In genomic region chr7:1975581-1975980, GRCh38 we compare ENCODE assay signal across 14 cellular contexts.
"Had no signal": no experiment of that assay in that cellular context is flagged by ENCODE, and none has a peak within 500 bp of the region (broad histone marks: within the 10 kb centered on the region; RNA-seq: fewer than 3 reads in every experiment).

No MANE protein-coding gene starts in this region.

- H3K4me1 ChIP-seq: prostate gland, SJCRH30, tibial nerve had no signal

- H3K4me3 ChIP-seq: prostate gland, SJCRH30, tibial nerve had no signal

- H3K9me3 ChIP-seq: prostate gland, SJCRH30 had no signal

- DNase-seq: activated CD4-positive, alpha-beta T cell treated with anti-CD3 and anti-CD28 coated beads, Interleukin-2, amount 10 ng/mL, durations not matched to agents 7 days and 5 days; activated CD8-positive, alpha-beta memory T cell treated with anti-CD3 and anti-CD28 coated beads, Interleukin-2, amount 50 U/mL, for 4 hours; activated T-cell treated with anti-CD3 and anti-CD28 coated beads, Interleukin-2, amount 50 U/mL, for 4 hours; effector memory CD8-positive, alpha-beta T cell; hippocampal formation; mesendoderm; SJCRH30 had no signal

- H3K27me3 ChIP-seq: SJCRH30, tibial nerve had no signal

- H3K27ac Mint-ChIP-seq: activated naive CD4-positive, alpha-beta T cell treated with anti-CD3 and anti-CD28 coated beads, Interleukin-2, amount 50 U/mL, for 24 hours; effector memory CD8-positive, alpha-beta T cell; natural killer cell treated with Interleukin-12 subunit alpha and Interleukin-12 subunit beta and Interleukin-15 and Interleukin-18, amount 100 ng/mL, for 72 hours; stimulated activated naive CD8-positive, alpha-beta T cell treated with anti-CD3 and anti-CD28 coated beads, Interleukin-15, Interleukin-2, amounts not matched to agents 100 ng/mL and 50 ng/mL, for 24 hours; T-helper 1 cell treated with Interleukin-12 subunit alpha and Interleukin-12 subunit beta and Interleukin-4 antibody, amounts not matched to agents 30 μg/mL and 1 μg/mL, for 36 hours had no signal

- H3K4me3 Mint-ChIP-seq: activated CD4-positive, alpha-beta T cell treated with anti-CD3 and anti-CD28 coated beads, Interleukin-2, amount 10 ng/mL, durations not matched to agents 7 days and 5 days; activated naive CD4-positive, alpha-beta T cell treated with anti-CD3 and anti-CD28 coated beads, Interleukin-2, amount 50 U/mL, for 24 hours; activated T-cell treated with anti-CD3 and anti-CD28 coated beads, Interleukin-2, amount 50 U/mL, for 4 hours; effector memory CD8-positive, alpha-beta T cell; natural killer cell treated with Interleukin-12 subunit alpha and Interleukin-12 subunit beta and Interleukin-15 and Interleukin-18, amount 100 ng/mL, for 72 hours; stimulated activated naive CD8-positive, alpha-beta T cell treated with anti-CD3 and anti-CD28 coated beads, Interleukin-15, Interleukin-2, amounts not matched to agents 100 ng/mL and 50 ng/mL, for 24 hours; T-helper 1 cell treated with Interleukin-12 subunit alpha and Interleukin-12 subunit beta and Interleukin-4 antibody, amounts not matched to agents 30 μg/mL and 1 μg/mL, for 36 hours had no signal

- ATAC-seq: activated T-cell treated with anti-CD3 and anti-CD28 coated beads, Interleukin-2, amount 50 U/mL, for 4 hours; effector memory CD8-positive, alpha-beta T cell; natural killer cell treated with Interleukin-12 subunit alpha and Interleukin-12 subunit beta and Interleukin-15 and Interleukin-18, amount 100 ng/mL, for 72 hours had no signal

- H3K27me3 Mint-ChIP-seq: activated CD4-positive, alpha-beta T cell treated with anti-CD3 and anti-CD28 coated beads, Interleukin-2, amount 10 ng/mL, durations not matched to agents 7 days and 5 days; activated naive CD4-positive, alpha-beta T cell treated with anti-CD3 and anti-CD28 coated beads, Interleukin-2, amount 50 U/mL, for 24 hours; effector memory CD8-positive, alpha-beta T cell; stimulated activated naive CD8-positive, alpha-beta T cell treated with anti-CD3 and anti-CD28 coated beads, Interleukin-15, Interleukin-2, amounts not matched to agents 100 ng/mL and 50 ng/mL, for 24 hours had no signal

- FAIRE-seq: islet of Langerhans had no signal

- H3K27ac ChIP-seq: prostate gland, SJCRH30, tibial nerve had no signal

- H3K9me3 Mint-ChIP-seq: activated CD4-positive, alpha-beta T cell treated with anti-CD3 and anti-CD28 coated beads, Interleukin-2, amount 10 ng/mL, durations not matched to agents 7 days and 5 days; activated naive CD4-positive, alpha-beta T cell treated with anti-CD3 and anti-CD28 coated beads, Interleukin-2, amount 50 U/mL, for 24 hours; activated T-cell treated with anti-CD3 and anti-CD28 coated beads, Interleukin-2, amount 50 U/mL, for 4 hours; natural killer cell treated with Interleukin-12 subunit alpha and Interleukin-12 subunit beta and Interleukin-15 and Interleukin-18, amount 100 ng/mL, for 72 hours; stimulated activated naive CD8-positive, alpha-beta T cell treated with anti-CD3 and anti-CD28 coated beads, Interleukin-15, Interleukin-2, amounts not matched to agents 100 ng/mL and 50 ng/mL, for 24 hours; T-helper 1 cell treated with Interleukin-12 subunit alpha and Interleukin-12 subunit beta and Interleukin-4 antibody, amounts not matched to agents 30 μg/mL and 1 μg/mL, for 36 hours had no signal
